In the genomic region with DNA sequence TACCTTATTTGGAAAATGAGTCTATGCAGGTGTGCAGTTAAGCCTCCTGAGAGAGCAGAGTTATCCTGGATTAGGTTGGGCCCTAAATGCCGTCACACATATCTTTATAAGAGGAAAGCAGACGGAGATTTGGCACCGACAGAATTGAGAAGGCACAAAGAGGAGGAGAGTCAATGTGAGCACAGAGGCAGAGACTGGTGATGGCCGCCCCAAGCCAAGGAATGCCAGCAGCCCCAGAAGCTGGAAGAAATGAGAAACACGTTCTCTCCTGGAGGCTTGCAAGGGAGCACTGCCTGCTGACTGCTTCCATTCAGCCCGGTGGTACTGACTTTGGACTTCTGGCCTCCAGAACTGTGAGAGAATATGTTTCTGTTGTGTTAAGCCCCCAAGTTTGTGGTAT, we compare ENCODE assay signal across 1 cellular context.
TF ChIP-seq lines count a peak whose summit lies in the region.

No MANE protein-coding gene starts in this region.

TF ChIP-seq in GM23338, 12 proteins besides CTCF, POLR2A, EP300 and RAD21:
- TF ChIP-seq, protein P1, sequence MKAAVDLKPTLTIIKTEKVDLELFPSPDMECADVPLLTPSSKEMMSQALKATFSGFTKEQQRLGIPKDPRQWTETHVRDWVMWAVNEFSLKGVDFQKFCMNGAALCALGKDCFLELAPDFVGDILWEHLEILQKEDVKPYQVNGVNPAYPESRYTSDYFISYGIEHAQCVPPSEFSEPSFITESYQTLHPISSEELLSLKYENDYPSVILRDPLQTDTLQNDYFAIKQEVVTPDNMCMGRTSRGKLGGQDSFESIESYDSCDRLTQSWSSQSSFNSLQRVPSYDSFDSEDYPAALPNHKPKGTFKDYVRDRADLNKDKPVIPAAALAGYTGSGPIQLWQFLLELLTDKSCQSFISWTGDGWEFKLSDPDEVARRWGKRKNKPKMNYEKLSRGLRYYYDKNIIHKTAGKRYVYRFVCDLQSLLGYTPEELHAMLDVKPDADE (IDR thresholded peaks at IDR 0.05): no peak
- TF ChIP-seq JUNB (IDR thresholded peaks at IDR 0.05; ENCODE audit: unreplicated experiment) (no peak), ZNF331 (CRISPR knock-in tag; IDR thresholded peaks at IDR 0.05; ENCODE audit: low read depth) (no peak), ZNF114 (CRISPR knock-in tag; IDR thresholded peaks at IDR 0.05) (no peak), POLR2AphosphoS5 (IDR thresholded peaks at IDR 0.05; ENCODE audit: low read depth) (no peak), EZH2phosphoT487 (IDR thresholded peaks at IDR 0.05; ENCODE audit: unreplicated experiment) (no peak), STAT1 (IDR thresholded peaks at IDR 0.05; ENCODE audit: unreplicated experiment) (no peak), CREB1 (CRISPR knock-in tag; IDR thresholded peaks at IDR 0.05; ENCODE audit: low read depth) (no peak), NANOG (IDR thresholded peaks at IDR 0.05; ENCODE audit: borderline replicate concordance) (no peak), EZH2 (IDR thresholded peaks at IDR 0.05; ENCODE audit: low read depth, unreplicated experiment) (no peak)
- TF ChIP-seq, protein P2, sequence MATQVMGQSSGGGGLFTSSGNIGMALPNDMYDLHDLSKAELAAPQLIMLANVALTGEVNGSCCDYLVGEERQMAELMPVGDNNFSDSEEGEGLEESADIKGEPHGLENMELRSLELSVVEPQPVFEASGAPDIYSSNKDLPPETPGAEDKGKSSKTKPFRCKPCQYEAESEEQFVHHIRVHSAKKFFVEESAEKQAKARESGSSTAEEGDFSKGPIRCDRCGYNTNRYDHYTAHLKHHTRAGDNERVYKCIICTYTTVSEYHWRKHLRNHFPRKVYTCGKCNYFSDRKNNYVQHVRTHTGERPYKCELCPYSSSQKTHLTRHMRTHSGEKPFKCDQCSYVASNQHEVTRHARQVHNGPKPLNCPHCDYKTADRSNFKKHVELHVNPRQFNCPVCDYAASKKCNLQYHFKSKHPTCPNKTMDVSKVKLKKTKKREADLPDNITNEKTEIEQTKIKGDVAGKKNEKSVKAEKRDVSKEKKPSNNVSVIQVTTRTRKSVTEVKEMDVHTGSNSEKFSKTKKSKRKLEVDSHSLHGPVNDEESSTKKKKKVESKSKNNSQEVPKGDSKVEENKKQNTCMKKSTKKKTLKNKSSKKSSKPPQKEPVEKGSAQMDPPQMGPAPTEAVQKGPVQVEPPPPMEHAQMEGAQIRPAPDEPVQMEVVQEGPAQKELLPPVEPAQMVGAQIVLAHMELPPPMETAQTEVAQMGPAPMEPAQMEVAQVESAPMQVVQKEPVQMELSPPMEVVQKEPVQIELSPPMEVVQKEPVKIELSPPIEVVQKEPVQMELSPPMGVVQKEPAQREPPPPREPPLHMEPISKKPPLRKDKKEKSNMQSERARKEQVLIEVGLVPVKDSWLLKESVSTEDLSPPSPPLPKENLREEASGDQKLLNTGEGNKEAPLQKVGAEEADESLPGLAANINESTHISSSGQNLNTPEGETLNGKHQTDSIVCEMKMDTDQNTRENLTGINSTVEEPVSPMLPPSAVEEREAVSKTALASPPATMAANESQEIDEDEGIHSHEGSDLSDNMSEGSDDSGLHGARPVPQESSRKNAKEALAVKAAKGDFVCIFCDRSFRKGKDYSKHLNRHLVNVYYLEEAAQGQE (IDR thresholded peaks at IDR 0.05; ENCODE audit: unreplicated experiment): no peak
- TF ChIP-seq, protein P3, sequence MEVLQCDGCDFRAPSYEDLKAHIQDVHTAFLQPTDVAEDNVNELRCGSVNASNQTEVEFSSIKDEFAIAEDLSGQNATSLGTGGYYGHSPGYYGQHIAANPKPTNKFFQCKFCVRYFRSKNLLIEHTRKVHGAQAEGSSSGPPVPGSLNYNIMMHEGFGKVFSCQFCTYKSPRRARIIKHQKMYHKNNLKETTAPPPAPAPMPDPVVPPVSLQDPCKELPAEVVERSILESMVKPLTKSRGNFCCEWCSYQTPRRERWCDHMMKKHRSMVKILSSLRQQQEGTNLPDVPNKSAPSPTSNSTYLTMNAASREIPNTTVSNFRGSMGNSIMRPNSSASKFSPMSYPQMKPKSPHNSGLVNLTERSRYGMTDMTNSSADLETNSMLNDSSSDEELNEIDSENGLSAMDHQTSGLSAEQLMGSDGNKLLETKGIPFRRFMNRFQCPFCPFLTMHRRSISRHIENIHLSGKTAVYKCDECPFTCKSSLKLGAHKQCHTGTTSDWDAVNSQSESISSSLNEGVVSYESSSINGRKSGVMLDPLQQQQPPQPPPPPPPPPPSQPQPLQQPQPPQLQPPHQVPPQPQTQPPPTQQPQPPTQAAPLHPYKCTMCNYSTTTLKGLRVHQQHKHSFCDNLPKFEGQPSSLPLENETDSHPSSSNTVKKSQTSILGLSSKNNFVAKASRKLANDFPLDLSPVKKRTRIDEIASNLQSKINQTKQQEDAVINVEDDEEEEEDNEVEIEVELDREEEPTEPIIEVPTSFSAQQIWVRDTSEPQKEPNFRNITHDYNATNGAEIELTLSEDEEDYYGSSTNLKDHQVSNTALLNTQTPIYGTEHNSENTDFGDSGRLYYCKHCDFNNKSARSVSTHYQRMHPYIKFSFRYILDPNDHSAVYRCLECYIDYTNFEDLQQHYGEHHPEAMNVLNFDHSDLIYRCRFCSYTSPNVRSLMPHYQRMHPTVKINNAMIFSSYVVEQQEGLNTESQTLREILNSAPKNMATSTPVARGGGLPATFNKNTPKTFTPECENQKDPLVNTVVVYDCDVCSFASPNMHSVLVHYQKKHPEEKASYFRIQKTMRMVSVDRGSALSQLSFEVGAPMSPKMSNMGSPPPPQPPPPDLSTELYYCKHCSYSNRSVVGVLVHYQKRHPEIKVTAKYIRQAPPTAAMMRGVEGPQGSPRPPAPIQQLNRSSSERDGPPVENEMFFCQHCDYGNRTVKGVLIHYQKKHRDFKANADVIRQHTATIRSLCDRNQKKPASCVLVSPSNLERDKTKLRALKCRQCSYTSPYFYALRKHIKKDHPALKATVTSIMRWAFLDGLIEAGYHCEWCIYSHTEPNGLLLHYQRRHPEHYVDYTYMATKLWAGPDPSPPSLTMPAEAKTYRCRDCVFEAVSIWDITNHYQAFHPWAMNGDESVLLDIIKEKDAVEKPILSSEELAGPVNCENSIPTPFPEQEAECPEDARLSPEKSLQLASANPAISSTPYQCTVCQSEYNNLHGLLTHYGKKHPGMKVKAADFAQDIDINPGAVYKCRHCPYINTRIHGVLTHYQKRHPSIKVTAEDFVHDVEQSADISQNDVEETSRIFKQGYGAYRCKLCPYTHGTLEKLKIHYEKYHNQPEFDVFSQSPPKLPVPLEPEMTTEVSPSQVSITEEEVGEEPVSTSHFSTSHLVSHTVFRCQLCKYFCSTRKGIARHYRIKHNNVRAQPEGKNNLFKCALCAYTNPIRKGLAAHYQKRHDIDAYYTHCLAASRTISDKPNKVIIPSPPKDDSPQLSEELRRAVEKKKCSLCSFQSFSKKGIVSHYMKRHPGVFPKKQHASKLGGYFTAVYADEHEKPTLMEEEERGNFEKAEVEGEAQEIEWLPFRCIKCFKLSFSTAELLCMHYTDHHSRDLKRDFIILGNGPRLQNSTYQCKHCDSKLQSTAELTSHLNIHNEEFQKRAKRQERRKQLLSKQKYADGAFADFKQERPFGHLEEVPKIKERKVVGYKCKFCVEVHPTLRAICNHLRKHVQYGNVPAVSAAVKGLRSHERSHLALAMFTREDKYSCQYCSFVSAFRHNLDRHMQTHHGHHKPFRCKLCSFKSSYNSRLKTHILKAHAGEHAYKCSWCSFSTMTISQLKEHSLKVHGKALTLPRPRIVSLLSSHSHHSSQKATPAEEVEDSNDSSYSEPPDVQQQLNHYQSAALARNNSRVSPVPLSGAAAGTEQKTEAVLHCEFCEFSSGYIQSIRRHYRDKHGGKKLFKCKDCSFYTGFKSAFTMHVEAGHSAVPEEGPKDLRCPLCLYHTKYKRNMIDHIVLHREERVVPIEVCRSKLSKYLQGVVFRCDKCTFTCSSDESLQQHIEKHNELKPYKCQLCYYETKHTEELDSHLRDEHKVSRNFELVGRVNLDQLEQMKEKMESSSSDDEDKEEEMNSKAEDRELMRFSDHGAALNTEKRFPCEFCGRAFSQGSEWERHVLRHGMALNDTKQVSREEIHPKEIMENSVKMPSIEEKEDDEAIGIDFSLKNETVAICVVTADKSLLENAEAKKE (CRISPR knock-in tag; IDR thresholded peaks at IDR 0.05): no peak
TF ChIP-seq in GM23338: peak in this region for 0.
